13 cellular contexts compared by ENCODE assay signal in the genomic region with DNA sequence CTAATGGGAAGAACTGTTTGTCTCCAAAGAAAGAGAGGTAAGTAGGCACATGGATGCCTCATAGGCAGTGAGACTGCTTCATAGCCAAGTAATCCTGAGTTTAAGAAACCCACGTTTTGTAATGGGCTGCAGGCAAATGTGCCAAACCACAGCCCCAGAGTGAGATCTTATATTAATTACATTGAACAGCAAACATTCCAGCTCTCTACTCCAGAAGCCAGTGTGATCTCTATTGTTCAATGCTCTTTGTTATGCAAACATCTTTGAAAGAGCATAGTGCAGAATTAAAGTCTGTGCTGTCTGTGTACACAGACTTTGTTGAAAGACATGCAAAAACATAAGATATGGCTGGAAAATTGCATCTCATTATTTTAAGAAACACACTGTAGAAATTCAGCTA.
"Had no signal": no experiment of that assay in that cellular context is flagged by ENCODE, and none has a peak within 500 bp of the region (broad histone marks: within the 10 kb centered on the region; RNA-seq: fewer than 3 reads in every experiment).

No MANE protein-coding gene starts in this region.

- H3K27me3 Mint-ChIP-seq: activated CD4-positive, alpha-beta T cell treated with anti-CD3 and anti-CD28 coated beads, Interleukin-2, amount 10 ng/mL, durations not matched to agents 7 days and 5 days; activated T-helper 17 cell treated with anti-CD3 and anti-CD28 coated beads, Interleukin-2, amount 50 U/mL, for 72 hours; naive B cell had no signal

- H3K9me3 ChIP-seq: gastroesophageal sphincter, heart right ventricle, suprapubic skin had no signal

- H3K27ac ChIP-seq: gastroesophageal sphincter, heart right ventricle, suprapubic skin had no signal

- DNase-seq: activated CD4-positive, alpha-beta T cell treated with anti-CD3 and anti-CD28 coated beads, Interleukin-2, amount 10 ng/mL, durations not matched to agents 7 days and 5 days; activated naive CD4-positive, alpha-beta T cell treated with Interleukin-2 at 50 U/mL for 16 hours; heart right ventricle; islet precursor cell; naive B cell; posterior cingulate gyrus; stimulated activated CD4-positive, alpha-beta T cell treated with anti-CD3 and anti-CD28 coated beads, Interleukin-4, amount 100 ng/mL, for 1 hour; stimulated activated naive CD4-positive, alpha-beta T cell; trophoblast cell had no signal

- H3K4me1 ChIP-seq: gastroesophageal sphincter, heart right ventricle, suprapubic skin had no signal

- H3K4me3 Mint-ChIP-seq: activated CD4-positive, alpha-beta T cell treated with anti-CD3 and anti-CD28 coated beads, Interleukin-2, amount 10 ng/mL, durations not matched to agents 7 days and 5 days; activated T-helper 17 cell treated with anti-CD3 and anti-CD28 coated beads, Interleukin-2, amount 50 U/mL, for 72 hours; naive B cell; T-helper 2 cell treated with Interferon-gamma antibody and Interleukin-4, amounts not matched to agents 5 μg/mL and 100 μg/mL, for 36 hours had no signal

- H3K27me3 ChIP-seq: gastroesophageal sphincter, heart right ventricle, suprapubic skin had no signal

- ATAC-seq: activated T-helper 17 cell treated with anti-CD3 and anti-CD28 coated beads, Interleukin-2, amount 50 U/mL, for 72 hours; gastroesophageal sphincter; heart right ventricle had no signal

- H3K4me3 ChIP-seq: gastroesophageal sphincter, heart right ventricle, suprapubic skin had no signal

- H3K27ac Mint-ChIP-seq: activated CD4-positive, alpha-beta T cell treated with anti-CD3 and anti-CD28 coated beads, Interleukin-2, amount 10 ng/mL, durations not matched to agents 7 days and 5 days; activated T-helper 17 cell treated with anti-CD3 and anti-CD28 coated beads, Interleukin-2, amount 50 U/mL, for 72 hours; naive B cell; T-helper 2 cell treated with Interferon-gamma antibody and Interleukin-4, amounts not matched to agents 5 μg/mL and 100 μg/mL, for 36 hours had no signal

- H3K36me3 Mint-ChIP-seq: naive B cell had no signal

- H3K36me3 ChIP-seq: gastroesophageal sphincter, heart right ventricle, suprapubic skin had no signal

- H3K4me1 Mint-ChIP-seq: activated CD4-positive, alpha-beta T cell treated with anti-CD3 and anti-CD28 coated beads, Interleukin-2, amount 10 ng/mL, durations not matched to agents 7 days and 5 days; activated T-helper 17 cell treated with anti-CD3 and anti-CD28 coated beads, Interleukin-2, amount 50 U/mL, for 72 hours; naive B cell had no signal
